21 cellular contexts compared by ENCODE assay signal in genomic region chr12:131126662-131127173, GRCh38.
"Had no signal": no experiment of that assay in that cellular context is flagged by ENCODE, and none has a peak within 500 bp of the region (broad histone marks: within the 10 kb centered on the region; RNA-seq: fewer than 3 reads in every experiment).

No MANE protein-coding gene starts in this region.

- H3K36me3 Mint-ChIP-seq: IgD-negative memory B cell had no signal

- H3K27ac ChIP-seq: HL-60, KMS-11 had no signal

- H3K4me3 Mint-ChIP-seq: IgD-negative memory B cell had no signal

- H3K9me3 ChIP-seq: SK-N-SH had no signal

- ATAC-seq: K562 had no signal

- DNase-seq: Kasumi-1, MM.1S, NCI-H1092 treated with DMSO at 0.1 percent for 48 hours, NCI-H1436, NCI-H187, NCI-H2029, NCI-H2081 treated with DMSO at 0.1 percent for 48 hours, NCI-H2171, NCI-H226, NCI-H446, NCI-H510A, NCI-H524 treated with DMSO at 0.1 percent for 48 hours, NCI-H69, NCI-H774, RPMI8226, SHP77, SK-N-SH had no signal

- H3K27ac Mint-ChIP-seq: IgD-negative memory B cell had no signal

- H3K4me3 ChIP-seq: K562 had no signal

- H3K27me3 Mint-ChIP-seq: IgD-negative memory B cell had no signal

- H3K9me3 Mint-ChIP-seq: IgD-negative memory B cell had no signal
